In the genomic region with DNA sequence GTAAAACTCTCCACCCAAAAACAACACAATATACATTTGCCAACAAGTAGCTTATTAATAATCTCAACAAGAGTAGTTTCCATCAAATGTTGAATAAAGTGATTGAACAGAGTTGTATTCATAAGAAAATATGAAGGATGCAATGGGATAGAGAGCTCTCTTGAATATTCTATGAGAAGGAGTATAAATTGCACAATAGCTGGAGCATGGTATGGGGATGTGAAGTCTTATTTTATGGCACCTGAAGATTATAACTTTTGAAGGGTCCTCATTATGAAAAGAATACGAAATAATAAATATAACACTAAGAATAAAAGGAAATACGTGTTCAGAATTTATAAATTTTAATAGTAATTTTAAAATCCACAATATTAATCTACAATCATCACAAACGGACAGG, we compare ENCODE assay signal across 35 cellular contexts.
"Had no signal": no experiment of that assay in that cellular context is flagged by ENCODE, and none has a peak within 500 bp of the region (broad histone marks: within the 10 kb centered on the region; RNA-seq: fewer than 3 reads in every experiment).

No MANE protein-coding gene starts in this region.

- H3K4me3 Mint-ChIP-seq: activated B cell treated with CpG ODN at 0.5 μM for 24 hours; activated CD4-positive, alpha-beta memory T cell treated with anti-CD3 and anti-CD28 coated beads for 36 hours; activated CD4-positive, alpha-beta T cell treated with anti-CD3 and anti-CD28 coated beads, Interleukin-2, amount 10 ng/mL, durations not matched to agents 24 days and 14 days; activated CD8-positive, alpha-beta T cell treated with anti-CD3 and anti-CD28 coated beads for 36 hours; activated naive CD4-positive, alpha-beta T cell treated with anti-CD3 and anti-CD28 coated beads for 36 hours; activated naive CD8-positive, alpha-beta T cell treated with anti-CD3 and anti-CD28 coated beads for 36 hours; activated T-cell treated with anti-CD3 and anti-CD28 coated beads, Interleukin-2, amount 50 U/mL, for 4 hours; activated T-cell treated with anti-CD3 and anti-CD28 coated beads, Interleukin-2, amount 50 U/mL, for 72 hours; activated T-helper 1 cell treated with anti-CD3 and anti-CD28 coated beads, Interleukin-12 subunit alpha, Interleukin-12 subunit beta, Interleukin-2, Interleukin-4 antibody, amounts not matched to agents 30 ng/mL and 10 ng/mL and 1 ng/mL, durations not matched to agents 14 hours and 24 hours and 36 hours; activated T-helper 17 cell treated with anti-CD3 and anti-CD28 coated beads, Interleukin-2, amount 50 U/mL, for 72 hours; T-helper 1 cell treated with Interleukin-12 subunit alpha and Interleukin-12 subunit beta and Interleukin-4 antibody, amounts not matched to agents 30 μg/mL and 1 μg/mL, for 36 hours; T-helper 2 cell treated with Interferon-gamma antibody and Interleukin-4, amounts not matched to agents 5 μg/mL and 100 μg/mL, for 36 hours had no signal

- H3K9me3 ChIP-seq: adrenal gland, body of pancreas, breast epithelium had no signal

- H3K36me3 Mint-ChIP-seq: activated CD4-positive, alpha-beta memory T cell treated with anti-CD3 and anti-CD28 coated beads for 36 hours; activated naive CD4-positive, alpha-beta T cell treated with anti-CD3 and anti-CD28 coated beads, Interleukin-2, amount 50 U/mL, for 72 hours; activated naive CD8-positive, alpha-beta T cell treated with anti-CD3 and anti-CD28 coated beads for 36 hours had no signal

- H3K27ac Mint-ChIP-seq: activated B cell treated with CpG ODN at 0.5 μM for 24 hours; activated CD4-positive, alpha-beta memory T cell treated with anti-CD3 and anti-CD28 coated beads for 36 hours; activated CD4-positive, alpha-beta T cell treated with anti-CD3 and anti-CD28 coated beads, Interleukin-2, amount 10 ng/mL, durations not matched to agents 24 days and 14 days; activated CD8-positive, alpha-beta T cell treated with anti-CD3 and anti-CD28 coated beads for 36 hours; activated naive CD4-positive, alpha-beta T cell treated with anti-CD3 and anti-CD28 coated beads for 36 hours; activated naive CD4-positive, alpha-beta T cell treated with anti-CD3 and anti-CD28 coated beads, Interleukin-2, amount 50 U/mL, for 72 hours; activated naive CD8-positive, alpha-beta T cell treated with anti-CD3 and anti-CD28 coated beads for 36 hours; activated T-cell treated with anti-CD3 and anti-CD28 coated beads, Interleukin-2, amount 50 U/mL, for 72 hours; activated T-helper 1 cell treated with anti-CD3 and anti-CD28 coated beads, Interleukin-12 subunit alpha, Interleukin-12 subunit beta, Interleukin-2, Interleukin-4 antibody, amounts not matched to agents 30 ng/mL and 10 ng/mL and 1 ng/mL, durations not matched to agents 14 hours and 24 hours and 36 hours; activated T-helper 17 cell treated with anti-CD3 and anti-CD28 coated beads, Interleukin-2, amount 50 U/mL, for 72 hours; T-helper 1 cell treated with Interleukin-12 subunit alpha and Interleukin-12 subunit beta and Interleukin-4 antibody, amounts not matched to agents 30 μg/mL and 1 μg/mL, for 36 hours; T-helper 2 cell treated with Interferon-gamma antibody and Interleukin-4, amounts not matched to agents 5 μg/mL and 100 μg/mL, for 36 hours had no signal

- H3K9me3 Mint-ChIP-seq: activated B cell treated with CpG ODN at 0.5 μM for 24 hours; activated CD4-positive, alpha-beta memory T cell treated with anti-CD3 and anti-CD28 coated beads for 36 hours; activated CD8-positive, alpha-beta T cell treated with anti-CD3 and anti-CD28 coated beads for 36 hours; activated naive CD4-positive, alpha-beta T cell treated with anti-CD3 and anti-CD28 coated beads for 36 hours; activated T-cell treated with anti-CD3 and anti-CD28 coated beads, Interleukin-2, amount 50 U/mL, for 4 hours; activated T-helper 1 cell treated with anti-CD3 and anti-CD28 coated beads, Interleukin-12 subunit alpha, Interleukin-12 subunit beta, Interleukin-2, Interleukin-4 antibody, amounts not matched to agents 30 ng/mL and 10 ng/mL and 1 ng/mL, durations not matched to agents 14 hours and 24 hours and 36 hours; activated T-helper 17 cell treated with anti-CD3 and anti-CD28 coated beads, Interleukin-2, amount 50 U/mL, for 72 hours had no signal

- H3K4me3 ChIP-seq: adrenal gland, body of pancreas, breast epithelium had no signal

- H3K27ac ChIP-seq: adrenal gland, body of pancreas, brain microvascular endothelial cell, breast epithelium, VCaP had no signal

- H3K4me1 ChIP-seq: adrenal gland, body of pancreas, breast epithelium had no signal

- ATAC-seq: activated CD8-positive, alpha-beta T cell treated with anti-CD3 and anti-CD28 coated beads for 36 hours; activated naive CD4-positive, alpha-beta T cell treated with anti-CD3 and anti-CD28 coated beads, Interleukin-2, amount 50 U/mL, for 72 hours; activated T-cell treated with anti-CD3 and anti-CD28 coated beads, Interleukin-2, amount 50 U/mL, for 4 hours; activated T-cell treated with anti-CD3 and anti-CD28 coated beads, Interleukin-2, amount 50 U/mL, for 72 hours; activated T-helper 17 cell treated with anti-CD3 and anti-CD28 coated beads, Interleukin-2, amount 50 U/mL, for 72 hours; body of pancreas had no signal

- H3K27me3 ChIP-seq: adrenal gland, body of pancreas, brain microvascular endothelial cell, breast epithelium had no signal

- H3K27me3 Mint-ChIP-seq: activated B cell treated with CpG ODN at 0.5 μM for 24 hours; activated CD8-positive, alpha-beta T cell treated with anti-CD3 and anti-CD28 coated beads for 36 hours; activated naive CD8-positive, alpha-beta T cell treated with anti-CD3 and anti-CD28 coated beads for 36 hours had no signal

- H3K4me1 Mint-ChIP-seq: activated B cell treated with CpG ODN at 0.5 μM for 24 hours had no signal

- H3K36me3 ChIP-seq: adrenal gland, brain microvascular endothelial cell, breast epithelium had no signal

- DNase-seq: activated B cell treated with CpG ODN at 0.5 μM for 24 hours; activated CD4-positive, alpha-beta memory T cell treated with anti-CD3 and anti-CD28 coated beads for 36 hours; activated CD4-positive, alpha-beta T cell treated with anti-CD3 and anti-CD28 coated beads for 4 hours; activated CD4-positive, alpha-beta T cell treated with anti-CD3 and anti-CD28 coated beads, Interleukin-2, amount 10 ng/mL, durations not matched to agents 24 days and 14 days; activated CD4-positive, alpha-beta T cell treated with anti-CD3 and anti-CD28 coated beads, Interleukin-2, amount 50 U/mL, for 1 hour; activated CD4-positive, alpha-beta T cell treated with anti-CD3 and anti-CD28 coated beads, Interleukin-2, amount 50 U/mL, for 4 hours; activated CD4-positive, CD25-positive, alpha-beta regulatory T cell treated with anti-CD3 and anti-CD28 coated beads, Interleukin-2, amount 50 U/mL, for 72 hours; activated CD8-positive, alpha-beta memory T cell treated with anti-CD3 and anti-CD28 coated beads, Interleukin-2, amount 50 U/mL, for 4 hours; activated CD8-positive, alpha-beta T cell treated with anti-CD3 and anti-CD28 coated beads for 36 hours; activated effector memory CD4-positive, alpha-beta T cell treated with anti-CD3 and anti-CD28 coated beads, Interleukin-2, amount 50 U/mL, for 16 hours; activated gamma-delta T cell treated with Interleukin-2 at 50 U/mL for 16 hours; activated naive CD4-positive, alpha-beta T cell; activated naive CD4-positive, alpha-beta T cell treated with anti-CD3 and anti-CD28 coated beads for 36 hours; activated naive CD4-positive, alpha-beta T cell treated with anti-CD3 and anti-CD28 coated beads, Interleukin-2, amount 50 U/mL, for 16 hours; activated naive CD8-positive, alpha-beta T cell treated with anti-CD3 and anti-CD28 coated beads for 36 hours; activated T-cell treated with anti-CD3 and anti-CD28 coated beads for 4 hours; activated T-cell treated with anti-CD3 and anti-CD28 coated beads, Interleukin-2, amount 50 U/mL, for 1 hour; activated T-cell treated with anti-CD3 and anti-CD28 coated beads, Interleukin-2, amount 50 U/mL, for 4 hours; activated T-cell treated with anti-CD3 and anti-CD28 coated beads, Interleukin-2, amount 50 U/mL, for 72 hours; adrenal gland; amniotic stem cell; aorta; body of pancreas; brain microvascular endothelial cell; central memory CD4-positive, alpha-beta T cell; T-helper 2 cell; T-helper 9 cell had no signal

- FAIRE-seq: astrocyte had no signal
